Comparison of ENCODE assay signal across 19 cellular contexts in genomic region chr9:98225015-98225442, GRCh38. TPM values are rescaled to one million over a fixed set of nuclear protein-coding genes. Genes with fewer than 3 reads are reported as not detected.
DNase-seq lines count a peak whose midpoint lies in the region; ATAC-seq and TF ChIP-seq lines count a peak whose summit lies in the region.
"Had no signal": no experiment of that assay in that cellular context is flagged by ENCODE, and none has a peak within 500 bp of the region (broad histone marks: within the 10 kb centered on the region; RNA-seq: fewer than 3 reads in every experiment).

No MANE protein-coding gene starts in this region.

- BruUV-seq in Caco-2 (replicated peaks; lab: Mats Ljungman, UMichigan) = no TSS peak

- H3K36me3 ChIP-seq in Caco-2 (ENCODE audit: control insufficient read depth, insufficient read depth, low read length) (no peaks in the 10 kb centered on the region), mucosa of descending colon (ENCODE audit: low read depth) (peaks cover 3% of the 10 kb centered on the region)

- intact Hi-C loops in Caco-2 (cut with micrococcal nuclease; ENCODE audit: unreplicated experiment) (no loop called here), mucosa of descending colon (cut with DNase I, micrococcal nuclease) (no loop called here)

- H3K27me3 Mint-ChIP-seq in Caco-2 (ENCODE audit: insufficient read depth, unreplicated experiment) = no peaks in the 10 kb centered on the region
- H3K27me3 Mint-ChIP-seq: activated B cell treated with CpG ODN at 0.5 μM for 24 hours; activated T-helper 17 cell treated with anti-CD3 and anti-CD28 coated beads, Interleukin-2, amount 50 U/mL, for 72 hours had no signal

- ATAC-seq in mucosa of descending colon (peak; percentile 76), GM18909 (IDR thresholded peaks at IDR 0.05; ENCODE audit: poor library complexity, unreplicated experiment) (no peak)
- ATAC-seq: activated T-helper 17 cell treated with anti-CD3 and anti-CD28 coated beads, Interleukin-2, amount 50 U/mL, for 72 hours; gastroesophageal sphincter had no signal

- no peaks in the 10 kb centered on the region for H3K9me3 Mint-ChIP-seq in Caco-2 (ENCODE audit: unreplicated experiment)
- H3K9me3 Mint-ChIP-seq: activated B cell treated with CpG ODN at 0.5 μM for 24 hours; activated T-helper 17 cell treated with anti-CD3 and anti-CD28 coated beads, Interleukin-2, amount 50 U/mL, for 72 hours had no signal

- H3K27ac Mint-ChIP-seq in Caco-2 (ENCODE audit: unreplicated experiment) = no peak overlapping the region
- H3K27ac Mint-ChIP-seq: activated B cell treated with CpG ODN at 0.5 μM for 24 hours; activated T-helper 17 cell treated with anti-CD3 and anti-CD28 coated beads, Interleukin-2, amount 50 U/mL, for 72 hours; nephron progenitor cell had no signal

- peaks cover 66% of the 10 kb centered on the region for H3K4me1 ChIP-seq in Caco-2
- peaks cover 16% of the 10 kb centered on the region for H3K4me1 ChIP-seq in mucosa of descending colon (ENCODE audit: low read depth)
- H3K4me1 ChIP-seq: adrenal gland, gastroesophageal sphincter had no signal

- no peak overlapping the region for H3K4me3 ChIP-seq in Caco-2 (ENCODE audit: low read depth, low read length)
- no peak overlapping the region for H3K4me3 ChIP-seq in mucosa of descending colon
- H3K4me3 ChIP-seq: adrenal gland, gastroesophageal sphincter, MG63 had no signal

- POLR2A ChIA-PET in Caco-2 (lab: Charles Lee) = no interaction called here

- CTCF ChIA-PET in Caco-2 (lab: Charles Lee) = interaction anchor here (1.4 kb wide), 1 partner anchor 9 kb away, joined by 3 read pairs; no protein-coding TSS in a partner anchor

- TF ChIP-seq CTCF in Caco-2 (IDR thresholded peaks at IDR 0.05; ENCODE audit: insufficient read depth in 1 of 2, low read depth in 1 of 2, low read length in 1 of 2, severe bottlenecking in 1 of 2, unreplicated experiment in 1 of 2) = no peak
- no peak for TF ChIP-seq CTCF in mucosa of descending colon (IDR thresholded peaks at IDR 0.05)

- no peak overlapping the region for H3K4me3 Mint-ChIP-seq in Caco-2 (ENCODE audit: unreplicated experiment)
- H3K4me3 Mint-ChIP-seq: activated B cell treated with CpG ODN at 0.5 μM for 24 hours; activated T-helper 17 cell treated with anti-CD3 and anti-CD28 coated beads, Interleukin-2, amount 50 U/mL, for 72 hours; nephron progenitor cell had no signal

- H3K4me1 Mint-ChIP-seq in Caco-2 (ENCODE audit: low read depth, unreplicated experiment) = peaks cover 34% of the 10 kb centered on the region
- H3K4me1 Mint-ChIP-seq: activated B cell treated with CpG ODN at 0.5 μM for 24 hours; activated T-helper 17 cell treated with anti-CD3 and anti-CD28 coated beads, Interleukin-2, amount 50 U/mL, for 72 hours had no signal

- H3K27me3 ChIP-seq in Caco-2 (replicated peaks; ENCODE audit: control insufficient read depth, insufficient read depth, low read length) = no peaks in the 10 kb centered on the region
- H3K27me3 ChIP-seq: adrenal gland, gastroesophageal sphincter, MG63 had no signal

- no peaks in the 10 kb centered on the region for H3K9me3 ChIP-seq in Caco-2
- H3K9me3 ChIP-seq in mucosa of descending colon = no peaks in the 10 kb centered on the region
- H3K9me3 ChIP-seq: adrenal gland, gastroesophageal sphincter, MG63 had no signal

- H3K36me3 Mint-ChIP-seq in Caco-2 (ENCODE audit: insufficient read depth, unreplicated experiment) = no peaks in the 10 kb centered on the region

- DNase-seq in Caco-2 (peak; percentile 29 to 72), NCI-H2171 (lab: John Stamatoyannopoulos, UW) (peak; percentile 30), cerebellum (ENCODE audit: low spot score) (peak; percentile 13), mucosa of descending colon (peak in 2 of 3 donors; percentile 61 to 78), AG08395 (ENCODE audit: low spot score) (no peak), NCI-H2081 treated with DMSO at 0.1 percent for 48 hours (lab: John Stamatoyannopoulos, UW) (no peak), midbrain (lab: John Stamatoyannopoulos, UW) (no peak)
- DNase-seq: activated B cell treated with CpG ODN at 0.5 μM for 24 hours; activated CD8-positive, alpha-beta memory T cell treated with anti-CD3 and anti-CD28 coated beads for 24 hours; adrenal gland; COR-L47; mammary epithelial cell; MG63; NCI-H187; NCI-H526 treated with DMSO at 0.1 percent for 48 hours; nephron progenitor cell had no signal

RNA-seq across cellular contexts. Expression of gene TBC1D2, which starts 30.4 kb away (rescaled TPM):
- total RNA-seq in Caco-2 (2022) (8.5 and 8.6 TPM in 2 replicates), cerebellum (3.7 TPM), mucosa of descending colon (10 to 100 TPM; 19.5 to 33.5 (median 26.9) TPM)

RNA-seq across cellular contexts. Expression of gene CORO2A, which starts 32.6 kb away (rescaled TPM):
- total RNA-seq in Caco-2 (2022) (18.9 and 20.0 TPM in 2 replicates), cerebellum (2.7 TPM), mucosa of descending colon (10 to 100 TPM; 25.8 to 56.1 (median 45.0) TPM)

Comparison
In these comparisons a context has a peak if more than half of its experiments do, and no peak if none do; other contexts are left out.
1. DNase-seq: peak in Caco-2 (2 of 2), NCI-H2171 (single experiment), cerebellum (single experiment) and mucosa of descending colon (2 of 3); none in AG08395 (single experiment), NCI-H2081 treated with DMSO at 0.1 percent for 48 hours (single experiment) and midbrain (single experiment).